ENCODE assay signal across 7 cellular contexts in genomic region chr22:35301370-35301874, GRCh38. TPM values are rescaled to one million over a fixed set of nuclear protein-coding genes. Genes with fewer than 3 reads are reported as not detected.
A peak's percentile ranks its signal among the peaks of the same experiment; 100 is the strongest.
DNase-seq lines count a peak whose midpoint lies in the region; ATAC-seq and TF ChIP-seq lines count a peak whose summit lies in the region.

No MANE protein-coding gene starts in this region.

- no peaks in the 10 kb centered on the region for H3K27me3 Mint-ChIP-seq in H9 (ENCODE audit: low read depth)

- H3K9me3 Mint-ChIP-seq in H9: no peaks in the 10 kb centered on the region

- H4K91ac ChIP-seq in H9 (ENCODE audit: insufficient read length, low read depth, low read length) (no peak overlapping the region), trophoblast cell (ENCODE audit: low read depth, low read length) (peak overlapping the region; percentile 65)

- H3K4ac ChIP-seq in H9 (ENCODE audit: low read depth, low read length) (no peak overlapping the region), trophoblast cell (ENCODE audit: low read depth, low read length) (no peak overlapping the region)

- H2AK5ac ChIP-seq in H9 (ENCODE audit: insufficient read length, low read length): no peak overlapping the region
- no peak overlapping the region for H2AK5ac ChIP-seq in trophoblast cell (ENCODE audit: low read length)

- no peak overlapping the region for H4K8ac ChIP-seq in H9 (replicated peaks; ENCODE audit: insufficient read length, low read depth, low read length)
- peak overlapping the region; percentile 71 for H4K8ac ChIP-seq in trophoblast cell (ENCODE audit: low read depth, low read length)

- H3K27me3 ChIP-seq in H9 (ENCODE audit: insufficient read depth, low read length) (no peaks in the 10 kb centered on the region), trophoblast cell (ENCODE audit: insufficient read depth, low read length) (no peaks in the 10 kb centered on the region)

- H3K9ac ChIP-seq in H9 (ENCODE audit: extremely low read depth, insufficient read length, low read length) (no peak overlapping the region), trophoblast cell (ENCODE audit: low read length) (no peak overlapping the region)

- ATAC-seq in HG02973 (IDR thresholded peaks at IDR 0.05; ENCODE audit: unreplicated experiment): no peak

- no peak overlapping the region for H2AFZ ChIP-seq in H9 (ENCODE audit: low read length)
- H2AFZ ChIP-seq in trophoblast cell (ENCODE audit: insufficient read depth, low read length, poor library complexity): no peak overlapping the region

- H3T11ph ChIP-seq in H9 (ENCODE audit: low read length): no peak overlapping the region

- H3K14ac ChIP-seq in H9 (ENCODE audit: insufficient read depth, low read length): no peak overlapping the region
- H3K14ac ChIP-seq in trophoblast cell (ENCODE audit: low read length): no peak overlapping the region

- H2BK120ac ChIP-seq in H9 (ENCODE audit: low read depth, low read length, poor library complexity, severe bottlenecking) (no peak overlapping the region), trophoblast cell (ENCODE audit: insufficient read depth, low read length, poor library complexity) (no peak overlapping the region)

- H2BK12ac ChIP-seq in H9 (ENCODE audit: insufficient read length, low read depth, low read length) (no peak overlapping the region), trophoblast cell (ENCODE audit: low read length) (no peak overlapping the region)

- no peak overlapping the region for H2BK20ac ChIP-seq in H9 (ENCODE audit: low read depth, low read length, poor library complexity, severe bottlenecking)

- H4K20me1 ChIP-seq in H9 (ENCODE audit: control insufficient read depth, insufficient read depth, insufficient read length): no peaks in the 10 kb centered on the region

- H3K36me3 Mint-ChIP-seq in H9 (ENCODE audit: insufficient read depth in 1 of 3, low read depth in 3 of 3): peaks cover 0 to 8% (median 6%) of the 10 kb centered on the region in 3 experiments; a peak in 5 of 7 replicates

- H4K5ac ChIP-seq in H9 (ENCODE audit: insufficient read length, low read depth, low read length): no peak overlapping the region

- H3K27ac Mint-ChIP-seq in H9: no peak overlapping the region

- peaks cover 2 to 3% of the 10 kb centered on the region in 2 experiments for H3K36me3 ChIP-seq in trophoblast cell (ENCODE audit: control insufficient read depth in 1 of 2, insufficient read depth in 2 of 2, low read length in 2 of 2)

- H3K23ac ChIP-seq in H9 (ENCODE audit: insufficient read length, low read depth, low read length) (no peak overlapping the region), trophoblast cell (ENCODE audit: low read length) (no peak overlapping the region)

- H3K4me3 Mint-ChIP-seq in H9: peak overlapping the region; percentile 86 to 92

- no peaks in the 10 kb centered on the region for H3K23me2 ChIP-seq in H9 (ENCODE audit: insufficient read length, low read depth, low read length, poor library complexity, severe bottlenecking)

- no peaks in the 10 kb centered on the region for H3K4me1 ChIP-seq in H9 (ENCODE audit: insufficient read depth, low read length)
- H3K4me1 ChIP-seq in trophoblast cell (ENCODE audit: control insufficient read depth in 1 of 2, insufficient read depth in 2 of 2, low read length in 2 of 2): peaks cover 15% of the 10 kb centered on the region in 2 experiments

- H3K56ac ChIP-seq in H9 (ENCODE audit: insufficient read length, low read depth, low read length): no peak overlapping the region

- peaks cover 7 to 8% of the 10 kb centered on the region in 2 experiments for H3K4me1 Mint-ChIP-seq in H9

- no peak overlapping the region for H2BK15ac ChIP-seq in H9 (ENCODE audit: low read depth, low read length)

- no peak overlapping the region for H4K12ac ChIP-seq in trophoblast cell (ENCODE audit: low read depth, low read length)

- H3K79me2 ChIP-seq in H9 (ENCODE audit: insufficient read depth, low read length) (no peaks in the 10 kb centered on the region), trophoblast cell (ENCODE audit: control insufficient read depth, insufficient read depth, low read length, poor library complexity) (peaks cover 8% of the 10 kb centered on the region)

- no CpG with 5 or more reads among the region's 17 CpGs for WGBS in H9 (ENCODE audit: extremely low coverage, insufficient read length, low lambda C conversion rate)
- WGBS in trophoblast cell (ENCODE audit: extremely low coverage, insufficient coverage, insufficient read length): no CpG with 5 or more reads among the region's 17 CpGs

- no peak overlapping the region for H3K4me2 ChIP-seq in H9 (ENCODE audit: insufficient read depth, insufficient read length, low read length)
- H3K4me2 ChIP-seq in trophoblast cell (ENCODE audit: low read length): peak overlapping the region; percentile 52

- H3K9me3 ChIP-seq in H9 (ENCODE audit: control insufficient read depth, low read depth, low read length) (no peaks in the 10 kb centered on the region), trophoblast cell (ENCODE audit: insufficient read depth, low read depth, low read length) (no peaks in the 10 kb centered on the region)

- DNase-seq in H9: no peak
- peak; percentile 90 for DNase-seq in SIG-M5 (lab: John Stamatoyannopoulos, UW)
- DNase-seq in epithelial cell of proximal tubule (ENCODE audit: low read depth): peak; percentile 82
- peak; percentile 97 to 100 for DNase-seq in trophoblast cell
- DNase-seq in NCI-H2171 (lab: John Stamatoyannopoulos, UW): no peak
- no peak for DNase-seq in activated gamma-delta T cell (lab: John Stamatoyannopoulos, UW)

- H3K18ac ChIP-seq in H9 (ENCODE audit: insufficient read length, low read depth, low read length) (no peak overlapping the region), trophoblast cell (ENCODE audit: low read length) (peak overlapping the region; percentile 84)

- H3K79me1 ChIP-seq in H9 (ENCODE audit: insufficient read depth, low read depth, low read length, poor library complexity, severe bottlenecking) (no peaks in the 10 kb centered on the region), trophoblast cell (ENCODE audit: low read length) (peaks cover 13% of the 10 kb centered on the region)

- no peak overlapping the region for H2BK5ac ChIP-seq in H9 (ENCODE audit: insufficient read length, low read length)
- H2BK5ac ChIP-seq in trophoblast cell (ENCODE audit: low read depth, low read length, poor library complexity): peak overlapping the region; percentile 73

- no peak overlapping the region for H3K27ac ChIP-seq in H9 (ENCODE audit: insufficient read length, low read depth, low read length)
- H3K27ac ChIP-seq in trophoblast cell (ENCODE audit: low read depth, low read length): peak overlapping the region; percentile 84

- TF ChIP-seq CTCF in H9 (conservative IDR thresholded peaks at IDR 0.05) (no peak), epithelial cell of proximal tubule (conservative IDR thresholded peaks at IDR 0.05; ENCODE audit: low read depth, low read length) (no peak)

- H3K4me3 ChIP-seq in epithelial cell of proximal tubule (ENCODE audit: low read depth, low read length): peak overlapping the region; percentile 92
- no peak overlapping the region for H3K4me3 ChIP-seq in trophoblast cell (ENCODE audit: low read depth, low read length)

RNA-seq across cellular contexts. Expression of gene TOM1, which starts 1.7 kb away (rescaled TPM):
- total RNA-seq in H9 (2021) (22.3 and 23.9 TPM in 2 replicates), epithelial cell of proximal tubule (17.2 and 24.0 TPM in 2 replicates)
- 41.6 and 45.0 TPM in 2 replicates for polyA plus RNA-seq in trophoblast cell (2013)

RNA-seq across cellular contexts. Expression of gene HMGXB4, which starts 44.1 kb away (rescaled TPM):
- total RNA-seq in H9 (2021): 32.5 and 33.5 TPM in 2 replicates
- total RNA-seq in epithelial cell of proximal tubule: 22.4 and 24.7 TPM in 2 replicates
- polyA plus RNA-seq in trophoblast cell (2013): 22.9 and 23.8 TPM in 2 replicates

Comparison
In these comparisons a context has a peak if more than half of its experiments do, and no peak if none do; other contexts are left out.
1. DNase-seq: peak in SIG-M5 (single experiment), epithelial cell of proximal tubule (single experiment) and trophoblast cell (2 of 2); none in H9 (single experiment), NCI-H2171 (single experiment) and activated gamma-delta T cell (single experiment).